In genomic region chr3:114103181-114103580, GRCh38 we compare ENCODE assay signal across 9 cellular contexts.
"Had no signal": no experiment of that assay in that cellular context is flagged by ENCODE, and none has a peak within 500 bp of the region (broad histone marks: within the 10 kb centered on the region; RNA-seq: fewer than 3 reads in every experiment).

No MANE protein-coding gene starts in this region.

- H3K4me3 ChIP-seq: HAP-1, K562 had no signal

- DNase-seq: GOT3, HFFc6, IMR-90, KG1 had no signal

- ATAC-seq: HCT116, K562 had no signal

- H3K9me3 Mint-ChIP-seq: HFFc6 had no signal

- H3K4me3 Mint-ChIP-seq: HFFc6 had no signal

- FAIRE-seq: H54, HTR-8/SVneo, K562 had no signal

- H3K36me3 ChIP-seq: HAP-1 had no signal

- H3K9me3 ChIP-seq: HAP-1 had no signal

- H3K27ac Mint-ChIP-seq: HFFc6 had no signal
